12 cellular contexts compared by ENCODE assay signal in the genomic region with DNA sequence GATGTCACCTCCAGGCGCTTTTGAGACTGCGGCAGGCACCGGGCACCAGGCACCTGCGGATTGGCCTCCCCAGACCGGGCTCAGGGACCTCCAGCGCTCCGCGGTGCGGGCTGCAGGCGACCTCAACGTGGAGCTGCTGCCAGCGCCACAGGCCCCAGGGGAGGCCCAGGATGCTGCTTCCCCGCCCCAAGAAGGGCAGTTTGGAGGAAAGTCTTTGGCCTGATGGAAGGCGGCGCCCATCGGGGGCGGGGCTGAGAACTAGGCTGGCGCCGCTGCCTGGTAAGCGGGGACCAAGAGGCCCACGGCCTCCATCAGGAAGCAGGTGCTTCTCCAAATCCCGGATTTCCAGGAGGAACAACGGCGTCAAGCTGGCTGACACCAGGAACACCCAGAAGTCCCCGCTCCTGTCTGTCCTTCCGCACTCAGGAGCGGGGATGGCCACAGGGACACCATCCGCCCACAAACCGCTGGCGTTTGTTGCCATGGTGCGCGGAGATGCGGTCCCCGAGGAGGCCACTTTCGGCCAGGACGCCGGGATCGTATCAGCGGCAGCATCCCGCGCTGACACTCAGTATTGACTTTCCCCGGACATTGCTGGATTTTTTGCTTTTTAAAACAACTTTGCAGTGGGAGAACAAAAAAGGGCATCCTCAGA. TPM values are rescaled to one million over a fixed set of nuclear protein-coding genes. Genes with fewer than 3 reads are reported as not detected.
"Had no signal": no experiment of that assay in that cellular context is flagged by ENCODE, and none has a peak within 500 bp of the region (broad histone marks: within the 10 kb centered on the region; RNA-seq: fewer than 3 reads in every experiment).

No MANE protein-coding gene starts in this region.

RNA-seq across cellular contexts. Expression of a gene that starts 56.3 kb away (rescaled TPM):
- total RNA-seq: stomach, subcutaneous adipose tissue, suprapubic skin, temporal lobe, thoracic aorta, tibial nerve, upper lobe of left lung, upper lobe of right lung, ureter, urinary bladder, uterus, vagina had no signal
- polyA plus RNA-seq: stomach, urinary bladder had no signal
